In the genomic region with DNA sequence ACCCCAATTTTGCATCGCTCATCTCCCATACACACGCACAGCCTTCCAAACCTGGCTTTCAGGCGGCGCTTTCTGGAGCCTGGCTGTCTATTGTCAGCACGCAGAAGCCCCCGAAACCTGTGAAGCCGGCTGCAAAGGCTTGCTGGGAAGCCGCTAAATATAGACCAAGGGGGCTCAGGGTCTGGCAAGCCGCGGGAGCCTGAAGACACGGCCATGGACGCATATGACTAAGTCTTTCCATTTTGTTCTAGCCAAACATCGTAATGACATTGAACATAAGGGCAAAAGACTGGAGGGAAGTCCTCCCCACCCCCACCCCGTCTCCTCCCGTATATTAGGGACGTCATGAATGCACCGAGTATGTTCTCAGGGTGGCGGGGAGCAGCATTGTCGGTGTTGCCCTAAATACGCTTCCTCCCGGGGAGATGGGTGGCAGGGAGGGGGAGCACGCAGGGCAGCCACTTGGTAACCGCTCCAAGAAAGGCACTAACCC, we compare ENCODE assay signal across 8 cellular contexts. TPM values are rescaled to one million over a fixed set of nuclear protein-coding genes. Genes with fewer than 3 reads are reported as not detected.
A peak's percentile ranks its signal among the peaks of the same experiment; 100 is the strongest.
DNase-seq lines count a peak whose midpoint lies in the region; ATAC-seq and TF ChIP-seq lines count a peak whose summit lies in the region.

No MANE protein-coding gene starts in this region.

- H3K4me3 ChIP-seq in brain microvascular endothelial cell (ENCODE audit: low read depth, low read length), result peak overlapping the region; percentile 35
- peak overlapping the region; percentile 25 to 52 (median 42) for H3K4me3 ChIP-seq in right lobe of liver
- H3K4me3 ChIP-seq in thoracic aorta, result peak overlapping the region; percentile 29
- H3K4me3 ChIP-seq in CD8-positive, alpha-beta T cell (ENCODE audit: low read depth, low read length), result no peak overlapping the region

- H3K36me3 ChIP-seq in brain microvascular endothelial cell (replicated peaks) (no peaks in the 10 kb centered on the region), right lobe of liver (no peaks in the 10 kb centered on the region), thoracic aorta (no peaks in the 10 kb centered on the region)
- no peaks in the 10 kb centered on the region for H3K36me3 ChIP-seq in CD8-positive, alpha-beta T cell (ENCODE audit: insufficient read depth, low read length)

- H3K27me3 ChIP-seq in brain microvascular endothelial cell (replicated peaks) (peaks cover 26% of the 10 kb centered on the region), right lobe of liver (peaks cover 0 to 8% of the 10 kb centered on the region in 2 donors), thoracic aorta (replicated peaks; ENCODE audit: insufficient read depth) (no peaks in the 10 kb centered on the region)
- H3K27me3 ChIP-seq in CD8-positive, alpha-beta T cell (ENCODE audit: insufficient read depth, low read length), result no peaks in the 10 kb centered on the region

- in situ Hi-C loops in brain microvascular endothelial cell (cut with HindIII; ENCODE audit: low pct_ligation_motif_present, low sequenced_read_pairs), result no loop called here

- peaks cover 2% of the 10 kb centered on the region for H3K36me3 Mint-ChIP-seq in activated CD4-positive, alpha-beta T cell treated with anti-CD3 and anti-CD28 coated beads for 36 hours (ENCODE audit: low read depth)
- no peaks in the 10 kb centered on the region for H3K36me3 Mint-ChIP-seq in CD8-positive, alpha-beta T cell

- TF ChIP-seq CTCF in brain microvascular endothelial cell (IDR thresholded peaks at IDR 0.05; ENCODE audit: low read depth, low read length, missing control alignments) (no peak), right lobe of liver (IDR thresholded peaks at IDR 0.05) (no peak), thoracic aorta (IDR thresholded peaks at IDR 0.05) (no peak)
- no peak for TF ChIP-seq CTCF in CD8-positive, alpha-beta T cell (IDR thresholded peaks at IDR 0.05)

- DNase-seq in activated CD4-positive, alpha-beta T cell treated with anti-CD3 and anti-CD28 coated beads for 36 hours, result no peak
- DNase-seq in activated CD4-positive, alpha-beta T cell treated with anti-CD3 and anti-CD28 coated beads, Interleukin-2, amount 50 U/mL, for 4 hours, result no peak
- DNase-seq in brain microvascular endothelial cell, result no peak
- DNase-seq in right lobe of liver, result no peak
- no peak for DNase-seq in thoracic aorta (ENCODE audit: low spot score)
- DNase-seq in NCI-H187 (lab: John Stamatoyannopoulos, UW), result no peak
- DNase-seq in CD8-positive, alpha-beta T cell, result no peak

- peaks cover 42% of the 10 kb centered on the region for H3K27me3 Mint-ChIP-seq in activated CD4-positive, alpha-beta T cell treated with anti-CD3 and anti-CD28 coated beads for 36 hours
- peaks cover 30% of the 10 kb centered on the region for H3K27me3 Mint-ChIP-seq in CD8-positive, alpha-beta T cell (ENCODE audit: low read depth)

- 0% methylated on average over 10 of the region's 23 CpGs for WGBS in right lobe of liver (ENCODE audit: insufficient coverage, low coverage, low lambda C conversion rate, missing lambda C conversion rate)

- no peak for ATAC-seq in activated CD4-positive, alpha-beta T cell treated with anti-CD3 and anti-CD28 coated beads for 36 hours
- ATAC-seq in right lobe of liver, result no peak
- ATAC-seq in thoracic aorta (ENCODE audit: insufficient number of reproducible peaks, low FRiP score, low read depth), result no peak
- ATAC-seq in GM18517 (IDR thresholded peaks at IDR 0.05; ENCODE audit: unreplicated experiment), result no peak
- no peak for ATAC-seq in CD8-positive, alpha-beta T cell

- CTCF ChIA-PET in activated CD4-positive, alpha-beta T cell treated with anti-CD3 and anti-CD28 coated beads for 36 hours (lab: Charles Lee), result no interaction called here
- CTCF ChIA-PET in CD8-positive, alpha-beta T cell (lab: Charles Lee), result no interaction called here

- H3K4me1 ChIP-seq in right lobe of liver, result peaks cover 0 to 3% (median 0%) of the 10 kb centered on the region in 4 donors
- peaks cover 0 to 5% of the 10 kb centered on the region in 2 donors for H3K4me1 ChIP-seq in thoracic aorta (ENCODE audit: control insufficient read depth in 1 of 2, low read depth in 2 of 2)
- no peaks in the 10 kb centered on the region for H3K4me1 ChIP-seq in CD8-positive, alpha-beta T cell (ENCODE audit: insufficient read depth, low read length)

- POLR2A ChIA-PET in activated CD4-positive, alpha-beta T cell treated with anti-CD3 and anti-CD28 coated beads for 36 hours (lab: Charles Lee), result no interaction called here
- POLR2A ChIA-PET in CD8-positive, alpha-beta T cell (lab: Charles Lee), result no interaction called here

- H3K9me3 ChIP-seq in right lobe of liver (no peaks in the 10 kb centered on the region), thoracic aorta (no peaks in the 10 kb centered on the region)
- no peaks in the 10 kb centered on the region for H3K9me3 ChIP-seq in CD8-positive, alpha-beta T cell (ENCODE audit: low read length)

- H3K27ac ChIP-seq in brain microvascular endothelial cell, result no peak overlapping the region
- peak overlapping the region in 1 of 3 donors; percentile 20 for H3K27ac ChIP-seq in right lobe of liver
- H3K27ac ChIP-seq in thoracic aorta, result no peak overlapping the region
- no peak overlapping the region for H3K27ac ChIP-seq in CD8-positive, alpha-beta T cell (ENCODE audit: low read depth, low read length)

- no peak overlapping the region for H3K27ac Mint-ChIP-seq in activated CD4-positive, alpha-beta T cell treated with anti-CD3 and anti-CD28 coated beads for 36 hours
- no peak overlapping the region for H3K27ac Mint-ChIP-seq in CD8-positive, alpha-beta T cell

- intact Hi-C loops in activated CD4-positive, alpha-beta T cell treated with anti-CD3 and anti-CD28 coated beads for 36 hours (cut with DNase I, micrococcal nuclease), result no loop called here
- intact Hi-C loops in right lobe of liver (cut with DNase I), result no loop called here
- intact Hi-C loops in CD8-positive, alpha-beta T cell (cut with DNase I, micrococcal nuclease), result no loop called here

- TF ChIP-seq POLR2A in right lobe of liver (IDR thresholded peaks at IDR 0.05), result no peak

- H3K9me3 Mint-ChIP-seq in activated CD4-positive, alpha-beta T cell treated with anti-CD3 and anti-CD28 coated beads for 36 hours (ENCODE audit: low read depth), result no peaks in the 10 kb centered on the region
- H3K9me3 Mint-ChIP-seq in CD8-positive, alpha-beta T cell, result peaks cover 2% of the 10 kb centered on the region

- H3K4me1 Mint-ChIP-seq in activated CD4-positive, alpha-beta T cell treated with anti-CD3 and anti-CD28 coated beads for 36 hours, result no peaks in the 10 kb centered on the region
- H3K4me1 Mint-ChIP-seq in CD8-positive, alpha-beta T cell (ENCODE audit: low read depth), result peaks cover 6% of the 10 kb centered on the region

- H3K4me3 Mint-ChIP-seq in activated CD4-positive, alpha-beta T cell treated with anti-CD3 and anti-CD28 coated beads for 36 hours, result peak overlapping the region; percentile 15
- no peak overlapping the region for H3K4me3 Mint-ChIP-seq in CD8-positive, alpha-beta T cell

RNA-seq across cellular contexts. Expression of gene CTNND2, which starts 1.1 kb away (rescaled TPM):
- not detected for total RNA-seq in activated CD4-positive, alpha-beta T cell treated with anti-CD3 and anti-CD28 coated beads for 36 hours
- total RNA-seq in right lobe of liver, result 1 to 10 TPM in 4 of 6 experiments, under 1 TPM in 2; 0.06 to 1.5 (median 1.1) TPM
- not detected for total RNA-seq in thoracic aorta
- not detected for total RNA-seq in CD8-positive, alpha-beta T cell
